ENCODE assay signal across 8 cellular contexts in genomic region chr19:2648528-2648937, GRCh38. TPM values are rescaled to one million over a fixed set of nuclear protein-coding genes. Genes with fewer than 3 reads are reported as not detected.
DNase-seq lines count a peak whose midpoint lies in the region; ATAC-seq and TF ChIP-seq lines count a peak whose summit lies in the region.

No MANE protein-coding gene starts in this region.

- no peaks in the 10 kb centered on the region for H3K27me3 ChIP-seq in GM06990 (replicated peaks; ENCODE audit: control insufficient read depth, insufficient read depth, low read length)
- H3K27me3 ChIP-seq in psoas muscle (ENCODE audit: insufficient read depth in 3 of 3, low read length in 2 of 3) = no peaks in the 10 kb centered on the region

- intact Hi-C loops in Right ventricle myocardium superior (cut with DNase I) = loop anchor here (5.0 kb wide), 1 partner anchor 224 kb away; no protein-coding TSS in a partner anchor
- intact Hi-C loops in psoas muscle (cut with DNase I) = loop anchor here in 1 of 2 donors (5.0 kb wide), 1 partner anchor 104 kb away; no protein-coding TSS in a partner anchor

- DNase-seq in GM06990 (ENCODE audit: extremely low read depth, insufficient read length) = peak; percentile 68
- DNase-seq in NCI-H1092 (lab: John Stamatoyannopoulos, UW) = peak; percentile 55
- peak; percentile 57 for DNase-seq in SKM-1 treated with dmso at 0.1 percent for 144 hours (lab: John Stamatoyannopoulos, UW; ENCODE audit: unreplicated experiment)
- peak; percentile 63 to 80 for DNase-seq in activated naive CD4-positive, alpha-beta T cell treated with anti-CD3 and anti-CD28 coated beads, Interleukin-2, amount 50 U/mL, for 72 hours (ENCODE audit: low spot score in 2 of 2)
- peak; percentile 80 for DNase-seq in Right ventricle myocardium superior
- DNase-seq in psoas muscle = peak; percentile 73 to 78

- no peak overlapping the region for H3K27ac Mint-ChIP-seq in activated naive CD4-positive, alpha-beta T cell treated with anti-CD3 and anti-CD28 coated beads, Interleukin-2, amount 50 U/mL, for 72 hours

- peak; percentile 80 for TF ChIP-seq CTCF in GM06990 (IDR thresholded peaks at IDR 0.05; ENCODE audit: insufficient read depth, low read length, poor library complexity, severe bottlenecking)
- peak; percentile 71 for TF ChIP-seq CTCF in psoas muscle (IDR thresholded peaks at IDR 0.05)

- no peaks in the 10 kb centered on the region for H3K9me3 ChIP-seq in psoas muscle

- H3K27ac ChIP-seq in psoas muscle = no peak overlapping the region

- 45 to 62% (median 49%) methylated on average over 4 of the region's 4 CpGs for WGBS in psoas muscle, 3 donors

- no peaks in the 10 kb centered on the region for H3K9me3 Mint-ChIP-seq in activated naive CD4-positive, alpha-beta T cell treated with anti-CD3 and anti-CD28 coated beads, Interleukin-2, amount 50 U/mL, for 72 hours

- no peaks in the 10 kb centered on the region for H3K4me1 ChIP-seq in psoas muscle

- H3K36me3 ChIP-seq in GM06990 (ENCODE audit: control insufficient read depth, insufficient read depth, low read length) (peaks cover 2% of the 10 kb centered on the region), psoas muscle (ENCODE audit: insufficient read depth in 1 of 2, low read depth in 1 of 2) (no peaks in the 10 kb centered on the region)

- ATAC-seq in activated naive CD4-positive, alpha-beta T cell treated with anti-CD3 and anti-CD28 coated beads, Interleukin-2, amount 50 U/mL, for 72 hours = peak; percentile 83 to 86
- ATAC-seq in Right ventricle myocardium superior (ENCODE audit: poor library complexity) (peak; percentile 85), psoas muscle (peak; percentile 82 to 94 (median 90)), GM21423 (IDR thresholded peaks at IDR 0.05; ENCODE audit: unreplicated experiment) (no peak), HG03135 (IDR thresholded peaks at IDR 0.05; ENCODE audit: unreplicated experiment) (no peak)

- no peaks in the 10 kb centered on the region for H3K36me3 Mint-ChIP-seq in activated naive CD4-positive, alpha-beta T cell treated with anti-CD3 and anti-CD28 coated beads, Interleukin-2, amount 50 U/mL, for 72 hours

- no peak overlapping the region for H3K4me3 ChIP-seq in GM06990 (replicated peaks; ENCODE audit: low read depth, low read length)
- H3K4me3 ChIP-seq in psoas muscle = no peak overlapping the region

RNA-seq across cellular contexts. Expression of gene GNG7, which starts 54.0 kb away (rescaled TPM):
- under 1 TPM; 0.30 to 0.84 TPM for total RNA-seq in activated naive CD4-positive, alpha-beta T cell treated with anti-CD3 and anti-CD28 coated beads, Interleukin-2, amount 50 U/mL, for 72 hours
- total RNA-seq in Right ventricle myocardium superior (35.2 TPM), psoas muscle (1 to 10 TPM; 1.2 to 5.4 (median 2.3) TPM)
- under 1 TPM; 0.48 to 0.73 (median 0.58) TPM for polyA plus RNA-seq in psoas muscle

Comparison
In these comparisons a context has a peak if more than half of its experiments do, and no peak if none do; other contexts are left out.
1. ATAC-seq: peak in activated naive CD4-positive, alpha-beta T cell treated with anti-CD3 and anti-CD28 coated beads, Interleukin-2, amount 50 U/mL, for 72 hours (2 of 2), Right ventricle myocardium superior (single experiment) and psoas muscle (4 of 4); none in GM21423 (single experiment) and HG03135 (single experiment).
2. Peak in every context shown above with its lines, with median percentiles within 50 percentile points of each other: DNase-seq.